ENCODE assay signal across 8 cellular contexts in the genomic region with DNA sequence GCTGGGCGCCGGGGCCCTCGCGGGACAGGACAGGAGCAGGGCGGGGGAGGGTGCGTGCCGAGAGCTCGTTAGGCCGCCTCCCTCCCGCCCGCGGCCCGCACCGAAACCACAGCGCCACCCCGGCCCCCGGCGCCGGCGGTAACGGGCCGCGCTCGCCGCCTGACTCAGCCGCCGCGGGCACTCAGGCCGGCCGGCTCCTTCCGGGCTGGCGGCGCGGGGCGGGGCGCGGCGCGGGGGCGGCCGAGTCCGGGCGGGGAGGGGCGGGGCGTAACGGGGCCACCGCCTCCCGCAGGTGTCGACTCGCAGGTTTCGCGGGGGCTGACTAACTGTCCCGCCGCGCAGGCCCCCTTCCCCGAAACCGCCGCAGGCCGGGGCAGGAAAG. TPM values are rescaled to one million over a fixed set of nuclear protein-coding genes. Genes with fewer than 3 reads are reported as not detected.
DNase-seq lines count a peak whose midpoint lies in the region; ATAC-seq and TF ChIP-seq lines count a peak whose summit lies in the region.

A gene with protein sequence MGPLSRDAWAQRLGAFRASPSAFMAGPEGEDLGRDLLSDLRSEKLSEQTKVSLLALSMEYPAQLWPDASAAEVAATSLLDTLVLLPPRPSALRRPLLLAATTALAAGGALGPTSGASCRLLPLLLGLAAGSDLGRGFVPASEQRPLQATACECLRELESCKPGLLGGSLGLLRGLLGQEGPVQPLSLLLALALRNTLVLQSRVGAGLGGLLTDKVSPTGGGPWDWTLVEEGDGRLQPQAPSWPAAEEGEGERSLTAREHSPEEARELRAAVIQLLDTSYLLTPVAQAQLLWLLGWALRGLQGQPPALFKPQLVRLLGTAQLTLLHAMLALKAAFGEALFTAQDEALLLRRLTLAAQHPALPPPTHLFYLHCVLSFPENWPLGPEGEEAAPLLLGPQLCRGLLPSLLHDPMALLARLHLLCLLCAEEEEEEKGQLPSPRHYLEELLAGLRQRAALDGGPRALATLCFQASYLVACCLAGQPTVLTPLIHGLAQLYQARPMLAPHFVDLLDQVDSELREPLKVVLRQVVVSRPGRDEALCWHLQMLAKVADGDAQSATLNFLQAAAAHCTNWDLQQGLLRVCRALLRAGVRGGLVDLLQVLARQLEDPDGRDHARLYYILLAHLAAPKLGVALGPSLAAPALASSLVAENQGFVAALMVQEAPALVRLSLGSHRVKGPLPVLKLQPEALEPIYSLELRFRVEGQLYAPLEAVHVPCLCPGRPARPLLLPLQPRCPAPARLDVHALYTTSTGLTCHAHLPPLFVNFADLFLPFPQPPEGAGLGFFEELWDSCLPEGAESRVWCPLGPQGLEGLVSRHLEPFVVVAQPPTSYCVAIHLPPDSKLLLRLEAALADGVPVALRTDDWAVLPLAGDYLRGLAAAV (minus strand): TSS at position 207 of the 382 bp plus-strand sequence. CDS start 385 bp downstream, outside the sequence.

- no peak for TF ChIP-seq CTCF in C4-2B (conservative IDR thresholded peaks at IDR 0.05)
- no peak for TF ChIP-seq CTCF in heart right ventricle (IDR thresholded peaks at IDR 0.05)
- no peak for TF ChIP-seq CTCF in upper lobe of right lung (IDR thresholded peaks at IDR 0.05)

- peak within 1 kb of the TSS; percentile 97 for H3K4me3 ChIP-seq in adipocyte (ENCODE audit: low read length)
- peak within 1 kb of the TSS; percentile 68 to 98 (median 92) for H3K4me3 ChIP-seq in heart right ventricle
- H3K4me3 ChIP-seq in upper lobe of right lung, result peak within 1 kb of the TSS; percentile 74

- WGBS in heart right ventricle, 2 donors, result 0 to 1% methylated on average over 37 to 59 of the region's 59 CpGs

- ATAC-seq in GM19043 (IDR thresholded peaks at IDR 0.05; ENCODE audit: low read depth, unreplicated experiment) (peak; percentile 44), HG03457 (IDR thresholded peaks at IDR 0.05; ENCODE audit: unreplicated experiment) (peak; percentile 51), SK-N-SH treated with all-trans-retinoic acid at 6 μM for 48 hours (peak; percentile 60), heart right ventricle (peak; percentile 46 to 84 (median 62)), upper lobe of right lung (peak; percentile 80)

- H3K9me3 ChIP-seq in adipocyte (ENCODE audit: control insufficient read depth, low read length), result no peaks in the 10 kb centered on the region
- no peaks in the 10 kb centered on the region for H3K9me3 ChIP-seq in heart right ventricle
- no peaks in the 10 kb centered on the region for H3K9me3 ChIP-seq in upper lobe of right lung

- H3K27me3 ChIP-seq in adipocyte (replicated peaks; ENCODE audit: control insufficient read depth, insufficient read depth, low read length) (peaks cover 8% of the 10 kb centered on the region), heart right ventricle (peaks cover 2 to 18% (median 13%) of the 10 kb centered on the region in 7 donors), upper lobe of right lung (peaks cover 4% of the 10 kb centered on the region)

- H3K9ac ChIP-seq in adipocyte (ENCODE audit: low read length), result peak within 1 kb of the TSS; percentile 98

- DNase-seq in adipocyte (ENCODE audit: low read depth) (peak; percentile 92), heart right ventricle (peak; percentile 29 to 74), posterior vena cava (ENCODE audit: low spot score) (peak; percentile 83), upper lobe of right lung (peak; percentile 90)

- H3K27ac ChIP-seq in C4-2B, result peak within 1 kb of the TSS; percentile 86
- peak within 1 kb of the TSS in 9 of 10 donors; percentile 70 to 96 (median 82) for H3K27ac ChIP-seq in heart right ventricle
- H3K27ac ChIP-seq in upper lobe of right lung, result peak within 1 kb of the TSS; percentile 92

- H3K36me3 ChIP-seq in adipocyte (ENCODE audit: control insufficient read depth, insufficient read depth, low read length, severe bottlenecking) (peaks cover 25% of the 10 kb centered on the region), heart right ventricle (peaks cover 0 to 32% (median 13%) of the 10 kb centered on the region in 9 donors), upper lobe of right lung (peaks cover 27% of the 10 kb centered on the region)

- intact Hi-C loops in heart right ventricle (cut with DNase I) (loop anchor here in 8 of 10 donors (1.0 to 5.0 kb wide), 6 partner anchors 36 to 207 kb away; partner anchors contain the start of gene KAT5 (in 1 of the 8)), posterior vena cava (cut with DNase I) (loop anchor here in 1 of 2 donors (2.0 kb wide), 1 partner anchor 36 kb away; no protein-coding TSS in a partner anchor), upper lobe of right lung (cut with DNase I) (no loop called here)

- H3K4me1 ChIP-seq in adipocyte (ENCODE audit: control insufficient read depth, insufficient read depth, low read length) (peaks cover 35% of the 10 kb centered on the region), heart right ventricle (peaks cover 9 to 46% (median 16%) of the 10 kb centered on the region in 9 donors), upper lobe of right lung (peaks cover 15% of the 10 kb centered on the region)

TF ChIP-seq in SK-N-SH treated with all-trans-retinoic acid at 6 μM for 48 hours, 23 proteins besides CTCF, POLR2A, EP300 and RAD21:
- TF ChIP-seq, protein P1, sequence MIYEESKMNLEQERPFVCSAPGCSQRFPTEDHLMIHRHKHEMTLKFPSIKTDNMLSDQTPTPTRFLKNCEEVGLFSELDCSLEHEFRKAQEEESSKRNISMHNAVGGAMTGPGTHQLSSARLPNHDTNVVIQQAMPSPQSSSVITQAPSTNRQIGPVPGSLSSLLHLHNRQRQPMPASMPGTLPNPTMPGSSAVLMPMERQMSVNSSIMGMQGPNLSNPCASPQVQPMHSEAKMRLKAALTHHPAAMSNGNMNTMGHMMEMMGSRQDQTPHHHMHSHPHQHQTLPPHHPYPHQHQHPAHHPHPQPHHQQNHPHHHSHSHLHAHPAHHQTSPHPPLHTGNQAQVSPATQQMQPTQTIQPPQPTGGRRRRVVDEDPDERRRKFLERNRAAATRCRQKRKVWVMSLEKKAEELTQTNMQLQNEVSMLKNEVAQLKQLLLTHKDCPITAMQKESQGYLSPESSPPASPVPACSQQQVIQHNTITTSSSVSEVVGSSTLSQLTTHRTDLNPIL (CRISPR knock-in tag; IDR thresholded peaks at IDR 0.05; ENCODE audit: low read depth), result no peak
- no peak for TF ChIP-seq ISL1 (CRISPR knock-in tag; IDR thresholded peaks at IDR 0.05)
- no peak for TF ChIP-seq RARB (CRISPR knock-in tag; IDR thresholded peaks at IDR 0.05)
- no peak for TF ChIP-seq ZC3H10 (CRISPR knock-in tag; IDR thresholded peaks at IDR 0.05)
- no peak for TF ChIP-seq PATZ1 (CRISPR knock-in tag; IDR thresholded peaks at IDR 0.05; ENCODE audit: borderline replicate concordance)
- TF ChIP-seq GLIS3 (CRISPR knock-in tag; IDR thresholded peaks at IDR 0.05), result no peak
- no peak for TF ChIP-seq ZFP3 (CRISPR knock-in tag; IDR thresholded peaks at IDR 0.05)
- no peak for TF ChIP-seq ESRRG (CRISPR knock-in tag; IDR thresholded peaks at IDR 0.05)
- TF ChIP-seq ARNTL (CRISPR knock-in tag; IDR thresholded peaks at IDR 0.05; ENCODE audit: borderline replicate concordance, low read depth), result no peak
- TF ChIP-seq SNAI2 (CRISPR knock-in tag; IDR thresholded peaks at IDR 0.05), result no peak
- TF ChIP-seq, protein P2, sequence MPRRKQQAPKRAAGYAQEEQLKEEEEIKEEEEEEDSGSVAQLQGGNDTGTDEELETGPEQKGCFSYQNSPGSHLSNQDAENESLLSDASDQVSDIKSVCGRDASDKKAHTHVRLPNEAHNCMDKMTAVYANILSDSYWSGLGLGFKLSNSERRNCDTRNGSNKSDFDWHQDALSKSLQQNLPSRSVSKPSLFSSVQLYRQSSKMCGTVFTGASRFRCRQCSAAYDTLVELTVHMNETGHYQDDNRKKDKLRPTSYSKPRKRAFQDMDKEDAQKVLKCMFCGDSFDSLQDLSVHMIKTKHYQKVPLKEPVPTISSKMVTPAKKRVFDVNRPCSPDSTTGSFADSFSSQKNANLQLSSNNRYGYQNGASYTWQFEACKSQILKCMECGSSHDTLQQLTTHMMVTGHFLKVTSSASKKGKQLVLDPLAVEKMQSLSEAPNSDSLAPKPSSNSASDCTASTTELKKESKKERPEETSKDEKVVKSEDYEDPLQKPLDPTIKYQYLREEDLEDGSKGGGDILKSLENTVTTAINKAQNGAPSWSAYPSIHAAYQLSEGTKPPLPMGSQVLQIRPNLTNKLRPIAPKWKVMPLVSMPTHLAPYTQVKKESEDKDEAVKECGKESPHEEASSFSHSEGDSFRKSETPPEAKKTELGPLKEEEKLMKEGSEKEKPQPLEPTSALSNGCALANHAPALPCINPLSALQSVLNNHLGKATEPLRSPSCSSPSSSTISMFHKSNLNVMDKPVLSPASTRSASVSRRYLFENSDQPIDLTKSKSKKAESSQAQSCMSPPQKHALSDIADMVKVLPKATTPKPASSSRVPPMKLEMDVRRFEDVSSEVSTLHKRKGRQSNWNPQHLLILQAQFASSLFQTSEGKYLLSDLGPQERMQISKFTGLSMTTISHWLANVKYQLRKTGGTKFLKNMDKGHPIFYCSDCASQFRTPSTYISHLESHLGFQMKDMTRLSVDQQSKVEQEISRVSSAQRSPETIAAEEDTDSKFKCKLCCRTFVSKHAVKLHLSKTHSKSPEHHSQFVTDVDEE (CRISPR knock-in tag; IDR thresholded peaks at IDR 0.05), result no peak

RNA-seq across cellular contexts. Expression of the gene that starts here (rescaled TPM):
- total RNA-seq in heart right ventricle (10 to 100 TPM in 1 of 10 donors, 1 to 10 TPM in 9; 6.1 to 12.8 (median 7.4) TPM), posterior vena cava (10 to 100 TPM; 10.7 to 15.3 TPM), upper lobe of right lung (35.6 TPM)
- 1 to 10 TPM; 5.0 to 5.1 TPM for polyA plus RNA-seq in heart right ventricle

Comparison
In these comparisons a context has a peak if more than half of its experiments do, and no peak if none do; other contexts are left out.
1. Peak in every context shown above with its lines: DNase-seq, ATAC-seq, H3K4me3 ChIP-seq and H3K27ac ChIP-seq.